10 cellular contexts compared by ENCODE assay signal in genomic region chr11:47388697-47389576, GRCh38.
A peak's percentile ranks its signal among the peaks of the same experiment; 100 is the strongest.
DNase-seq lines count a peak whose midpoint lies in the region; ATAC-seq and TF ChIP-seq lines count a peak whose summit lies in the region.
"Had no signal": no experiment of that assay in that cellular context is flagged by ENCODE, and none has a peak within 500 bp of the region (broad histone marks: within the 10 kb centered on the region; RNA-seq: fewer than 3 reads in every experiment).

No MANE protein-coding gene starts in this region.

- CTCF ChIA-PET in RWPE1 (lab: Yijun Ruan, JAX) = no interaction called here

- peak overlapping the region; percentile 81 for H3K27ac ChIP-seq in RWPE1

- no peaks in the 10 kb centered on the region for H3K36me3 Mint-ChIP-seq in stimulated activated effector memory CD8-positive, alpha-beta T cell treated with anti-CD3 and anti-CD28 coated beads, Interleukin-12 subunit alpha, Interleukin-12 subunit beta, amount 100 ng/mL, for 72 hours
- H3K36me3 Mint-ChIP-seq: activated naive CD4-positive, alpha-beta T cell treated with anti-CD3 and anti-CD28 coated beads, Interleukin-2, amount 50 U/mL, for 24 hours had no signal

- no peak for ATAC-seq in stimulated activated effector memory CD8-positive, alpha-beta T cell treated with anti-CD3 and anti-CD28 coated beads, Interleukin-12 subunit alpha, Interleukin-12 subunit beta, amount 100 ng/mL, for 72 hours
- ATAC-seq: PC-3 had no signal

- no peak overlapping the region for H3K4me3 ChIP-seq in epithelial cell of esophagus (ENCODE audit: low read length)
- H3K4me3 ChIP-seq: pancreas, stomach had no signal

- POLR2A ChIA-PET in RWPE1 (lab: Yijun Ruan, JAX; ENCODE audit: low non-redundant PET) = interaction anchor here (0.6 kb wide), 1 partner anchor 1459 kb away, joined by 7 read pairs; no protein-coding TSS in a partner anchor

- DNase-seq in RWPE1 (ENCODE audit: low spot score) (no peak), epithelial cell of esophagus (ENCODE audit: low read depth) (peak; percentile 71), DMS79 treated with DMSO at 0.1 percent for 48 hours (lab: John Stamatoyannopoulos, UW) (no peak), NCI-H510A treated with DMSO at 0.1 percent for 48 hours (lab: John Stamatoyannopoulos, UW) (no peak)
- DNase-seq in stimulated activated effector memory CD8-positive, alpha-beta T cell treated with anti-CD3 and anti-CD28 coated beads, Interleukin-12 subunit alpha, Interleukin-12 subunit beta, amount 100 ng/mL, for 72 hours (ENCODE audit: low spot score in 2 of 2) = no peak
- DNase-seq: NCI-H2171, PC-3, stomach had no signal

- peak overlapping the region; percentile 25 for H3K4me3 Mint-ChIP-seq in stimulated activated effector memory CD8-positive, alpha-beta T cell treated with anti-CD3 and anti-CD28 coated beads, Interleukin-12 subunit alpha, Interleukin-12 subunit beta, amount 100 ng/mL, for 72 hours
- H3K4me3 Mint-ChIP-seq: activated naive CD4-positive, alpha-beta T cell treated with anti-CD3 and anti-CD28 coated beads, Interleukin-2, amount 50 U/mL, for 24 hours had no signal

- no peaks in the 10 kb centered on the region for H3K9me3 Mint-ChIP-seq in stimulated activated effector memory CD8-positive, alpha-beta T cell treated with anti-CD3 and anti-CD28 coated beads, Interleukin-12 subunit alpha, Interleukin-12 subunit beta, amount 100 ng/mL, for 72 hours
- H3K9me3 Mint-ChIP-seq: activated naive CD4-positive, alpha-beta T cell treated with anti-CD3 and anti-CD28 coated beads, Interleukin-2, amount 50 U/mL, for 24 hours had no signal

- H3K27ac Mint-ChIP-seq in stimulated activated effector memory CD8-positive, alpha-beta T cell treated with anti-CD3 and anti-CD28 coated beads, Interleukin-12 subunit alpha, Interleukin-12 subunit beta, amount 100 ng/mL, for 72 hours = peak overlapping the region; percentile 88
- H3K27ac Mint-ChIP-seq: activated naive CD4-positive, alpha-beta T cell treated with anti-CD3 and anti-CD28 coated beads, Interleukin-2, amount 50 U/mL, for 24 hours had no signal

- TF ChIP-seq CTCF in RWPE1 (conservative IDR thresholded peaks at IDR 0.05; ENCODE audit: low read depth) (no peak), epithelial cell of esophagus (IDR thresholded peaks at IDR 0.05; ENCODE audit: insufficient read depth, low read depth, low read length, missing control alignments) (no peak)

- peaks cover 50% of the 10 kb centered on the region for H3K4me1 Mint-ChIP-seq in stimulated activated effector memory CD8-positive, alpha-beta T cell treated with anti-CD3 and anti-CD28 coated beads, Interleukin-12 subunit alpha, Interleukin-12 subunit beta, amount 100 ng/mL, for 72 hours
